In genomic region chr4:20684852-20685763, GRCh38 we compare ENCODE assay signal across 8 cellular contexts. TPM values are rescaled to one million over a fixed set of nuclear protein-coding genes. Genes with fewer than 3 reads are reported as not detected.
DNase-seq lines count a peak whose midpoint lies in the region; ATAC-seq and TF ChIP-seq lines count a peak whose summit lies in the region.

No MANE protein-coding gene starts in this region.

- peak overlapping the region; percentile 35 for H2AFZ ChIP-seq in neural cell (ENCODE audit: low read depth, low read length)

- POLR2A ChIA-PET in A673 (lab: Charles Lee; ENCODE audit: low non-redundant PET): no interaction called here

- no peak overlapping the region for H3K4me2 ChIP-seq in neural cell (ENCODE audit: low read length)

- in situ Hi-C loops in GM13976 (cut with MboI; ENCODE audit: low sequenced_read_pairs, unreplicated experiment): loop anchor here (10.0 to 25.0 kb wide), 2 partner anchors 260 to 1998 kb away; no protein-coding TSS in a partner anchor

- H3K4me3 ChIP-seq in A673 (ENCODE audit: low read depth, low read length, poor library complexity, severe bottlenecking) (no peak overlapping the region), colonic mucosa (no peak overlapping the region), neural cell (ENCODE audit: low read length) (no peak overlapping the region)

- no peaks in the 10 kb centered on the region for H3K4me1 ChIP-seq in A673 (ENCODE audit: insufficient read depth, low read length, poor library complexity, severe bottlenecking)
- no peaks in the 10 kb centered on the region for H3K4me1 ChIP-seq in colonic mucosa

- ATAC-seq in HG02610 (IDR thresholded peaks at IDR 0.05; ENCODE audit: unreplicated experiment): no peak
- ATAC-seq in GM18519 (IDR thresholded peaks at IDR 0.05; ENCODE audit: low FRiP score, unreplicated experiment): no peak

- H3K27ac ChIP-seq in A673 (ENCODE audit: low read depth, low read length, poor library complexity, severe bottlenecking) (no peak overlapping the region), colonic mucosa (no peak overlapping the region), neural cell (ENCODE audit: low read length) (no peak overlapping the region)

- no peaks in the 10 kb centered on the region for H3K79me2 ChIP-seq in neural cell (replicated peaks; ENCODE audit: insufficient read depth, low read length)

- intact Hi-C loops in A673 (cut with micrococcal nuclease; ENCODE audit: unreplicated experiment) (loop anchor here (2.0 to 10.0 kb wide), 7 partner anchors 143 to 1996 kb away; partner anchors contain the start of gene SLIT2), colonic mucosa (cut with DNase I) (loop anchor here (5.0 kb wide), 2 partner anchors 143 to 263 kb away; no protein-coding TSS in a partner anchor)

- no peaks in the 10 kb centered on the region for H3F3A ChIP-seq in neural cell (ENCODE audit: insufficient read depth, low read length, poor library complexity, severe bottlenecking)

- BruUV-seq in A673 (replicated peaks; lab: Mats Ljungman, UMichigan): no TSS peak

- TF ChIP-seq CTCF in A673 (conservative IDR thresholded peaks at IDR 0.05; ENCODE audit: low read depth, low read length): peak; percentile 71
- peak; percentile 26 for TF ChIP-seq CTCF in GM13976 (IDR thresholded peaks at IDR 0.05; ENCODE audit: borderline replicate concordance, control extremely low read depth, extremely low read depth, insufficient read depth, missing control alignments)
- peak; percentile 66 for TF ChIP-seq CTCF in colonic mucosa (IDR thresholded peaks at IDR 0.05)
- peak; percentile 82 for TF ChIP-seq CTCF in neural cell (IDR thresholded peaks at IDR 0.05; ENCODE audit: poor library complexity, severe bottlenecking)

- H4K20me1 ChIP-seq in neural cell (ENCODE audit: insufficient read depth): no peaks in the 10 kb centered on the region

- peak; percentile 85 for TF ChIP-seq RAD21 in neural cell (conservative IDR thresholded peaks at IDR 0.05)

- H3K27me3 ChIP-seq in A673 (replicated peaks; ENCODE audit: insufficient read depth, low read depth, low read length, poor library complexity) (no peaks in the 10 kb centered on the region), colonic mucosa (no peaks in the 10 kb centered on the region), neural cell (ENCODE audit: insufficient read depth, low read depth, low read length) (no peaks in the 10 kb centered on the region)

- H3K36me3 ChIP-seq in A673 (ENCODE audit: insufficient read depth, low read length, poor library complexity, severe bottlenecking): no peaks in the 10 kb centered on the region
- no peaks in the 10 kb centered on the region for H3K36me3 ChIP-seq in colonic mucosa
- H3K36me3 ChIP-seq in neural cell (ENCODE audit: insufficient read depth, low read length): no peaks in the 10 kb centered on the region

- H3K9me3 ChIP-seq in A673 (ENCODE audit: low read depth, low read length, poor library complexity, severe bottlenecking): no peaks in the 10 kb centered on the region
- H3K9me3 ChIP-seq in colonic mucosa: no peaks in the 10 kb centered on the region
- no peaks in the 10 kb centered on the region for H3K9me3 ChIP-seq in neural cell (ENCODE audit: low read length)

- DNase-seq in A673 (ENCODE audit: low spot score) (peak; percentile 57), GM13976 (ENCODE audit: low spot score) (peak; percentile 27), NCI-H345 (lab: John Stamatoyannopoulos, UW) (peak; percentile 34), colonic mucosa (no peak)
- DNase-seq in activated naive CD4-positive, alpha-beta T cell treated with anti-CD3 and anti-CD28 coated beads, Interleukin-2, amount 50 U/mL, for 16 hours: no peak

- no peaks in the 10 kb centered on the region for H3K9me2 ChIP-seq in neural cell (ENCODE audit: insufficient read depth, low read length)

- CTCF ChIA-PET in A673 (lab: Charles Lee): interaction anchor here (0.6 to 1.4 kb wide), 5 partner anchors 14 to 437 kb away, joined by 3 to 6 read pairs (median 3); no protein-coding TSS in a partner anchor

- no peak for TF ChIP-seq EP300 in neural cell (conservative IDR thresholded peaks at IDR 0.05; ENCODE audit: poor library complexity, severe bottlenecking)

- H3K9ac ChIP-seq in colonic mucosa (ENCODE audit: low read depth in 2 of 2, low read length in 2 of 2) (no peak overlapping the region), neural cell (ENCODE audit: low read length) (no peak overlapping the region)

TF ChIP-seq in neural cell, 6 proteins besides CTCF, POLR2A, EP300 and RAD21:
- TF ChIP-seq EZH2 (IDR thresholded peaks at IDR 0.05; ENCODE audit: borderline replicate concordance, insufficient read depth, low read length, poor library complexity, severe bottlenecking) (no peak), MXI1 (conservative IDR thresholded peaks at IDR 0.05; ENCODE audit: poor library complexity, severe bottlenecking) (no peak), SMC3 (conservative IDR thresholded peaks at IDR 0.05; ENCODE audit: poor library complexity) (peak; percentile 81)

RNA-seq across cellular contexts. Expression of gene PACRGL, which starts 15.2 kb away (rescaled TPM):
- total RNA-seq in A673 (2021) (29.6 and 34.9 TPM in 2 replicates), colonic mucosa (10 to 100 TPM; 11.5 to 16.9 TPM)
- polyA plus RNA-seq in neural cell: 35.2 and 41.9 TPM in 2 replicates
- polyA minus RNA-seq in neural cell: 57.2 and 68.9 TPM in 2 replicates

Comparison
In these comparisons a context has a peak if more than half of its experiments do, and no peak if none do; other contexts are left out.
1. DNase-seq: peak in A673 (single experiment), GM13976 (single experiment) and NCI-H345 (single experiment); none in colonic mucosa (single experiment) and activated naive CD4-positive, alpha-beta T cell treated with anti-CD3 and anti-CD28 coated beads, Interleukin-2, amount 50 U/mL, for 16 hours (single experiment).
2. CTCF ChIP-seq: peak in every context shown above with its lines; median percentile 82 in neural cell; 71 in A673; 66 in colonic mucosa; 26 in GM13976.